Comparison of ENCODE assay signal across 7 cellular contexts in the genomic region with DNA sequence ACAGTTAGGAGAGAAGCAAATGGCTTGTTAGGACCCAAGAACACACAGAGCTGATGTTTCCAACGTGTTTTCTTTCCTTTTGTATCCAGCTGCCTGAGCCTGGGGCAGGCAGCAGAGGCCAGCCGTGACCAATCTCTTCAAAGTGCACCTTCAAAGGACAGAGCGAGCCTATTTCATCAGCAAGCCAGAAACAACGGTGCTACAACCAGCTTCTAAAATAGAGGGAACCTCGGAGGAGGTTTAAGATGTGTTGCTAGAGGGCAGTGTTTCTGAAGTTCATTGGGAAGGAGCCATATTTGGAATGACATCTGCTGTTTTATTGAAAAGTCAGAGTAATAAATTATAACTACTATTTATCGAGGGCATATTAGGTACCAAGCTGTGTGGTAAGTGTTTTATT. TPM values are rescaled to one million over a fixed set of nuclear protein-coding genes. Genes with fewer than 3 reads are reported as not detected.
A peak's percentile ranks its signal among the peaks of the same experiment; 100 is the strongest.
DNase-seq lines count a peak whose midpoint lies in the region; ATAC-seq and TF ChIP-seq lines count a peak whose summit lies in the region.

No MANE protein-coding gene starts in this region.

- peaks cover 7% of the 10 kb centered on the region for H3K27me3 Mint-ChIP-seq in neural progenitor cell (ENCODE audit: insufficient read depth, low read depth)

- peak overlapping the region; percentile 96 for H3K27ac Mint-ChIP-seq in neural progenitor cell

- H3K27ac ChIP-seq in neural progenitor cell = no peak overlapping the region

- TF ChIP-seq CTCF in neural progenitor cell (IDR thresholded peaks at IDR 0.05) (peak; percentile 21), GM13977 (IDR thresholded peaks at IDR 0.05; ENCODE audit: extremely low read depth, insufficient read depth, missing control alignments) (no peak)

- H3F3A ChIP-seq in neural progenitor cell (ENCODE audit: low read depth) = no peaks in the 10 kb centered on the region

- no peaks in the 10 kb centered on the region for H3K36me3 Mint-ChIP-seq in neural progenitor cell

- H3K27me3 ChIP-seq in H7 (ENCODE audit: control insufficient read depth, insufficient read depth, low read length) (no peaks in the 10 kb centered on the region), neural progenitor cell (no peaks in the 10 kb centered on the region)

- no peaks in the 10 kb centered on the region for H4K20me1 ChIP-seq in neural progenitor cell (ENCODE audit: low read depth)

- no peaks in the 10 kb centered on the region for H3K79me2 ChIP-seq in neural progenitor cell (ENCODE audit: low read depth)

- in situ Hi-C loops in GM13977 (cut with MboI; ENCODE audit: low pct_unique_long_range_greater_than_20kb, low sequenced_read_pairs, unreplicated experiment) = no loop called here

- peaks cover 2% of the 10 kb centered on the region for H3K9me3 Mint-ChIP-seq in neural progenitor cell

- H3K36me3 ChIP-seq in H7 (replicated peaks; ENCODE audit: control insufficient read depth, insufficient read depth, low read length) = no peaks in the 10 kb centered on the region
- no peaks in the 10 kb centered on the region for H3K36me3 ChIP-seq in neural progenitor cell

- H3K4me3 ChIP-seq in H7 (ENCODE audit: insufficient read depth, low read depth, low read length) (no peak overlapping the region), neural progenitor cell (no peak overlapping the region)

- DNase-seq in H7 = peak; percentile 17
- DNase-seq in NCI-H2081 treated with DMSO at 0.1 percent for 48 hours (lab: John Stamatoyannopoulos, UW) = peak; percentile 84
- peak; percentile 44 for DNase-seq in astrocyte of the hippocampus (ENCODE audit: low read depth, low spot score)
- peak; percentile 26 for DNase-seq in neural progenitor cell (ENCODE audit: low spot score)
- no peak for DNase-seq in GM13977 (ENCODE audit: low spot score)
- no peak for DNase-seq in CD1c-positive myeloid dendritic cell (ENCODE audit: extremely low spot score)

- H3K4me1 Mint-ChIP-seq in neural progenitor cell = peaks cover 18% of the 10 kb centered on the region

- no peak for ATAC-seq in HG02973 (IDR thresholded peaks at IDR 0.05; ENCODE audit: unreplicated experiment)

- peaks cover 6% of the 10 kb centered on the region for H3K4me1 ChIP-seq in neural progenitor cell

- no peaks in the 10 kb centered on the region for H3K9me3 ChIP-seq in neural progenitor cell (ENCODE audit: low read depth)

- no peak overlapping the region for H3K9ac ChIP-seq in neural progenitor cell

- no peak overlapping the region for H3K4me2 ChIP-seq in neural progenitor cell

- peak overlapping the region; percentile 53 for H2AFZ ChIP-seq in neural progenitor cell (replicated peaks)

- H3K4me3 Mint-ChIP-seq in neural progenitor cell = no peak overlapping the region

RNA-seq across cellular contexts. Expression of a gene that starts 56.2 kb away (rescaled TPM):
- 50.2 and 52.0 TPM in 2 replicates for total RNA-seq in H7 (2014; rRNA removed; shearing (Covaris generic))
- 62.9 and 82.7 TPM in 2 replicates for total RNA-seq in neural progenitor cell (ENCODE audit: low replicate concordance)

Comparison
In these comparisons a context has a peak if more than half of its experiments do, and no peak if none do; other contexts are left out.
1. DNase-seq: peak in H7 (single experiment), NCI-H2081 treated with DMSO at 0.1 percent for 48 hours (single experiment), astrocyte of the hippocampus (single experiment) and neural progenitor cell (single experiment); none in GM13977 (single experiment) and CD1c-positive myeloid dendritic cell (single experiment).